In genomic region chr5:132446621-132447020, GRCh38 we compare ENCODE assay signal across 9 cellular contexts. TPM values are rescaled to one million over a fixed set of nuclear protein-coding genes. Genes with fewer than 3 reads are reported as not detected.
DNase-seq lines count a peak whose midpoint lies in the region; ATAC-seq and TF ChIP-seq lines count a peak whose summit lies in the region.
"Had no signal": no experiment of that assay in that cellular context is flagged by ENCODE, and none has a peak within 500 bp of the region (broad histone marks: within the 10 kb centered on the region; RNA-seq: fewer than 3 reads in every experiment).

No MANE protein-coding gene starts in this region.

- H3K4me3 ChIP-seq in gastrocnemius medialis (no peak overlapping the region), BE2C (ENCODE audit: low read depth, low read length) (no peak overlapping the region)

- H3K27ac ChIP-seq in VCaP (peak overlapping the region; percentile 52), gastrocnemius medialis (peak overlapping the region; percentile 15 to 85 (median 66))

- no peaks in the 10 kb centered on the region for H3K27me3 Mint-ChIP-seq in activated CD4-positive, alpha-beta memory T cell treated with anti-CD3 and anti-CD28 coated beads, Interleukin-2, amount 10 ng/mL, durations not matched to agents 7 days and 5 days

- H3K36me3 ChIP-seq in gastrocnemius medialis (no peaks in the 10 kb centered on the region), BE2C (no peaks in the 10 kb centered on the region)

- DNase-seq in G401 (ENCODE audit: low spot score) (peak; percentile 97), left cardiac atrium (peak; percentile 86), gastrocnemius medialis (peak; percentile 75 to 91), NCI-H2171 treated with DMSO at 0.1 percent for 48 hours (lab: John Stamatoyannopoulos, UW) (no peak), BE2C (no peak)
- DNase-seq in activated CD4-positive, alpha-beta memory T cell treated with anti-CD3 and anti-CD28 coated beads, Interleukin-2, amount 10 ng/mL, durations not matched to agents 7 days and 5 days, result no peak
- DNase-seq: NCI-H2081 treated with DMSO at 0.1 percent for 48 hours had no signal

- ATAC-seq in left cardiac atrium (peak; percentile 83 to 97), gastrocnemius medialis (peak; percentile 75 to 91), HG02852 (IDR thresholded peaks at IDR 0.05; ENCODE audit: unreplicated experiment) (no peak)

- POLR2A ChIA-PET in activated CD4-positive, alpha-beta memory T cell treated with anti-CD3 and anti-CD28 coated beads, Interleukin-2, amount 10 ng/mL, durations not matched to agents 7 days and 5 days (lab: Charles Lee), result interaction anchor here (0.9 to 3.2 kb wide), 7 partner anchors 9 to 44 kb away, joined by 3 to 20 read pairs (median 12); partner anchors contain the start of gene IRF1

- H3K4me1 ChIP-seq in gastrocnemius medialis, result peaks cover 41 to 46% of the 10 kb centered on the region in 2 donors
- no peaks in the 10 kb centered on the region for H3K4me1 ChIP-seq in BE2C

- no peaks in the 10 kb centered on the region for H3K9me3 ChIP-seq in gastrocnemius medialis
- H3K9me3 ChIP-seq in BE2C, result no peaks in the 10 kb centered on the region

- H3K27me3 ChIP-seq in gastrocnemius medialis (no peaks in the 10 kb centered on the region), BE2C (no peaks in the 10 kb centered on the region)

- no peak overlapping the region for H3K27ac Mint-ChIP-seq in activated CD4-positive, alpha-beta memory T cell treated with anti-CD3 and anti-CD28 coated beads, Interleukin-2, amount 10 ng/mL, durations not matched to agents 7 days and 5 days

- peaks cover 85% of the 10 kb centered on the region for H3K36me3 Mint-ChIP-seq in activated CD4-positive, alpha-beta memory T cell treated with anti-CD3 and anti-CD28 coated beads, Interleukin-2, amount 10 ng/mL, durations not matched to agents 7 days and 5 days (ENCODE audit: low read depth)

- in situ Hi-C loops in G401 (cut with HindIII; ENCODE audit: low sequenced_read_pairs), result no loop called here
- in situ Hi-C loops in gastrocnemius medialis (cut with MboI; ENCODE audit: low sequenced_read_pairs in 4 of 4), result no loop called here

- no peak overlapping the region for H3K4me3 Mint-ChIP-seq in activated CD4-positive, alpha-beta memory T cell treated with anti-CD3 and anti-CD28 coated beads, Interleukin-2, amount 10 ng/mL, durations not matched to agents 7 days and 5 days

- intact Hi-C loops in left cardiac atrium (cut with DNase I) (no loop called here), gastrocnemius medialis (cut with DNase I; ENCODE audit: low total_unique reads) (loop anchor here (5.0 kb wide), 1 partner anchor 36 kb away; no protein-coding TSS in a partner anchor)

- TF ChIP-seq POLR2A in gastrocnemius medialis (IDR thresholded peaks at IDR 0.05), result no peak

- H3K9me3 Mint-ChIP-seq in activated CD4-positive, alpha-beta memory T cell treated with anti-CD3 and anti-CD28 coated beads, Interleukin-2, amount 10 ng/mL, durations not matched to agents 7 days and 5 days, result no peaks in the 10 kb centered on the region

- CTCF ChIA-PET in activated CD4-positive, alpha-beta memory T cell treated with anti-CD3 and anti-CD28 coated beads, Interleukin-2, amount 10 ng/mL, durations not matched to agents 7 days and 5 days (lab: Charles Lee), result interaction anchor here (1.0 to 1.9 kb wide), 4 partner anchors 10 to 60 kb away, joined by 3 to 6 read pairs (median 4); no protein-coding TSS in a partner anchor

- TF ChIP-seq CTCF in VCaP (conservative IDR thresholded peaks at IDR 0.05), result no peak
- no peak for TF ChIP-seq CTCF in gastrocnemius medialis (IDR thresholded peaks at IDR 0.05 in 4 of 5, conservative IDR thresholded peaks at IDR 0.05 in 1 of 5)
- no peak for TF ChIP-seq CTCF in BE2C (IDR thresholded peaks at IDR 0.05; ENCODE audit: low read depth, low read length)

- peaks cover 61% of the 10 kb centered on the region for H3K4me1 Mint-ChIP-seq in activated CD4-positive, alpha-beta memory T cell treated with anti-CD3 and anti-CD28 coated beads, Interleukin-2, amount 10 ng/mL, durations not matched to agents 7 days and 5 days

RNA-seq across cellular contexts. Expression of gene IRF1, which starts 44.0 kb away (rescaled TPM):
- 9.2 and 13.4 TPM in 2 replicates for total RNA-seq in G401 (2014; rRNA removed; shearing (Covaris generic))
- total RNA-seq in left cardiac atrium (10 to 100 TPM; 11.8 to 21.4 TPM), gastrocnemius medialis (10 to 100 TPM in 1 of 4 donors, 1 to 10 TPM in 3; 5.5 to 20.6 (median 8.4) TPM)
- 100 to 1,000 TPM; 231 to 239 TPM for total RNA-seq in activated CD4-positive, alpha-beta memory T cell treated with anti-CD3 and anti-CD28 coated beads, Interleukin-2, amount 10 ng/mL, durations not matched to agents 7 days and 5 days
- 22.5 TPM for polyA plus RNA-seq in BE2C (2012; ENCODE audit: insufficient read depth, insufficient read length, low read depth)

Comparison
In these comparisons a context has a peak if more than half of its experiments do, and no peak if none do; other contexts are left out.
1. DNase-seq: peak in G401 (single experiment), left cardiac atrium (single experiment) and gastrocnemius medialis (2 of 2); none in NCI-H2171 treated with DMSO at 0.1 percent for 48 hours (single experiment), activated CD4-positive, alpha-beta memory T cell treated with anti-CD3 and anti-CD28 coated beads, Interleukin-2, amount 10 ng/mL, durations not matched to agents 7 days and 5 days (single experiment) and BE2C (single experiment).
2. RNA of gene IRF1, which starts 44.0 kb away (total RNA-seq): 231 to 239 TPM in activated CD4-positive, alpha-beta memory T cell treated with anti-CD3 and anti-CD28 coated beads, Interleukin-2, amount 10 ng/mL, durations not matched to agents 7 days and 5 days; 11.8 to 21.4 TPM in left cardiac atrium, 5.5 to 20.6 TPM in gastrocnemius medialis and 9.2 to 13.4 TPM in G401; every median in the first group is over 10 times any median in the second.